Comparison of ENCODE assay signal across 7 cellular contexts in the genomic region with DNA sequence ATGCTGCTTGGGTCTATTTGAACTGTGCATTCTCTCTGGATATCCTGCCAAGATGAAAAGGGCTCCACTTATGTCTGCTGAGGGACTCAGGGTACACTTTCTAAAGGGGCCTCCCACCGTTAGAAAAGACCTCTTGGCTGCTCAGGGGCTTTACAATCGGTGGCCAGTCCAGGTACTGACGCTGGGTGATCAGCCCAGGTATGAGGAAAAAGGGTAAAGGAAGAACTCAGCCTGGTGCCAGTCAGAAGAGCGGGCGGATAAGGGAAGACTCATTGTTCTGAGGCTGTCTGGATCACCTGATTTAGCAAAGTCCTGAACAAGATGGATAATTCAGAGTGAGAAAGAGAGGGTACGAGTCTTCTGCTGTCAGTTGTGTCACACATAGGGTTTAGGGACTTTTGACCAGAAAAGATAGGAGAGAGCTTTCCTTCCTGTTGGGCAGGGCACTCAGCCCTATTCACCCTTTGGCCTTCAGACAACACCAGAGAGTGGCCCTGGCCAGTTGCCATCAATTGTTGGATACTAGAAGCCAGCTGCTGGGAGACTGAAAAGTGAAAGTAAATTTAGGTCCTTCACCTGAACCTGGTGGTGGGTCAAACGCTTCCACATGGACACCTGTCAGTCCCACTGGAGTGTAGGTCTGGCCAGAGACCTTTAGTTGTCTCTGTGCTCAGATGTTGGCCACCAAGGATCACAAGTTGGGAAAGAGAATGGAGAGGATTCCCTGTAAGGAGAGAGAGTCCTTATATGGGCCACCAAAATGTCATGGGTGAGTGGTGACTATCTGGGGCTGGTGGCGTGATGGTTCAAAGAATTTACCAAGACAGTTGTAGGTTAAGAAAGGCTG.
A peak's percentile ranks its signal among the peaks of the same experiment; 100 is the strongest.
DNase-seq lines count a peak whose midpoint lies in the region; ATAC-seq, FAIRE-seq and TF ChIP-seq lines count a peak whose summit lies in the region.
"Not testable (repeated sequence)": the region's sequence is repeated elsewhere in the genome, so short reads cannot be mapped to it uniquely, and the experiment has no call there.

No MANE protein-coding gene starts in this region.

- H3F3A ChIP-seq in GM23338 (replicated peaks; ENCODE audit: low read depth), result not testable (repeated sequence)

- H3K36me3 ChIP-seq in GM23338 (ENCODE audit: insufficient read depth); adrenal gland (replicated peaks in 1 of 2); endothelial cell of umbilical vein (ENCODE audit: control insufficient read depth in 2 of 2, extremely low read depth in 1 of 2, insufficient read depth in 2 of 2, low read length in 2 of 2); lower lobe of right lung; gastrocnemius medialis: not testable (repeated sequence)

- not testable (repeated sequence) for H3K27ac ChIP-seq in GM23338 (ENCODE audit: low read depth); adrenal gland; endothelial cell of umbilical vein (ENCODE audit: insufficient read depth, low read depth, low read length); lower lobe of right lung; gastrocnemius medialis

- H3K4me2 ChIP-seq in GM23338; endothelial cell of umbilical vein (ENCODE audit: insufficient read depth, low read length): not testable (repeated sequence)

- FAIRE-seq in endothelial cell of umbilical vein (lab: Jason Lieb, UNC), result peak; percentile 40

- intact Hi-C loops in adrenal gland (cut with DNase I); endothelial cell of umbilical vein (cut with micrococcal nuclease); left ventricle myocardium superior (cut with micrococcal nuclease); lower lobe of right lung (cut with DNase I); gastrocnemius medialis (cut with DNase I; ENCODE audit: low total_unique reads): not testable (repeated sequence)

- not testable (repeated sequence) for H3K36me3 Mint-ChIP-seq in GM23338 (ENCODE audit: low read depth)

- not testable (repeated sequence) for TF ChIP-seq POLR2A in adrenal gland (IDR thresholded peaks at IDR 0.05); endothelial cell of umbilical vein (IDR thresholded peaks at IDR 0.05; ENCODE audit: low read depth, low read length); gastrocnemius medialis (IDR thresholded peaks at IDR 0.05)

- POLR2A ChIA-PET in endothelial cell of umbilical vein (lab: Charles Lee), result not testable (repeated sequence)

- H3K9ac ChIP-seq in endothelial cell of umbilical vein (replicated peaks; ENCODE audit: extremely low read depth, insufficient read depth, low read length), result not testable (repeated sequence)

- WGBS in adrenal gland, 4 donors, result 65 to 84% (median 82%) methylated on average over 5 to 6 of the region's 8 CpGs

- not testable (repeated sequence) for H3K9me3 ChIP-seq in adrenal gland (replicated peaks in 1 of 3); endothelial cell of umbilical vein (replicated peaks; ENCODE audit: control insufficient read depth, insufficient read depth, low read length); lower lobe of right lung; gastrocnemius medialis

- H3K27me3 ChIP-seq in GM23338 (ENCODE audit: insufficient read depth); adrenal gland; endothelial cell of umbilical vein (ENCODE audit: control insufficient read depth in 2 of 2, insufficient read depth in 2 of 2, low read length in 2 of 2); lower lobe of right lung (ENCODE audit: low read depth); gastrocnemius medialis: not testable (repeated sequence)

- H3K4me1 Mint-ChIP-seq in GM23338, result not testable (repeated sequence)

- not testable (repeated sequence) for H3K9me2 ChIP-seq in GM23338 (ENCODE audit: insufficient read depth)

- H3K9me3 Mint-ChIP-seq in GM23338, result peaks cover 23% of the 10 kb centered on the region; the same call in 2 of the 3 replicates

- dilution Hi-C loops in endothelial cell of umbilical vein (cut with MboI; ENCODE audit: extremely low pct_ligation_motif_present, low sequenced_read_pairs), result not testable (repeated sequence)

- not testable (repeated sequence) for H4K20me1 ChIP-seq in GM23338 (replicated peaks; ENCODE audit: insufficient read depth); endothelial cell of umbilical vein (replicated peaks; ENCODE audit: control insufficient read depth, extremely low read depth, insufficient read depth, low read length)

- not testable (repeated sequence) for H3K4me3 Mint-ChIP-seq in GM23338

- not testable (repeated sequence) for H3K4me3 ChIP-seq in GM23338; adrenal gland; endothelial cell of umbilical vein (replicated peaks in 1 of 3; ENCODE audit: insufficient read depth in 1 of 3, low read depth in 1 of 3, low read length in 3 of 3); lower lobe of right lung; gastrocnemius medialis

- not testable (repeated sequence) for DNase-seq in GM23338 (ENCODE audit: low spot score); endothelial cell of umbilical vein (ENCODE audit: low read depth, low spot score)
- DNase-seq in NCI-H748 (lab: John Stamatoyannopoulos, UW; ENCODE audit: unreplicated experiment), result peak; percentile 23
- DNase-seq in adrenal gland, result peak; percentile 36 to 86 (median 76)
- DNase-seq in left ventricle myocardium superior, result peak; percentile 73
- peak; percentile 81 for DNase-seq in lower lobe of right lung
- peak in 1 of 2 donors; percentile 14 for DNase-seq in gastrocnemius medialis

- not testable (repeated sequence) for BruUV-seq in endothelial cell of umbilical vein (replicated peaks; lab: Mats Ljungman, UMichigan)

- H2AFZ ChIP-seq in GM23338; endothelial cell of umbilical vein (ENCODE audit: low read depth, low read length): not testable (repeated sequence)

- H3K27me3 Mint-ChIP-seq in GM23338 (ENCODE audit: insufficient read depth, low read depth, poor library complexity), result not testable (repeated sequence)

- H3K9me1 ChIP-seq in endothelial cell of umbilical vein (replicated peaks; ENCODE audit: control insufficient read depth, extremely low read depth, insufficient read depth, low read length), result not testable (repeated sequence)

- not testable (repeated sequence) for H3K79me2 ChIP-seq in GM23338 (replicated peaks; ENCODE audit: insufficient read depth); endothelial cell of umbilical vein (ENCODE audit: control insufficient read depth, insufficient read depth, low read length)

- ATAC-seq in GM23338, result peak; percentile 54
- peak; percentile 81 for ATAC-seq in left ventricle myocardium superior
- ATAC-seq in lower lobe of right lung, result peak; percentile 77 to 80
- ATAC-seq in gastrocnemius medialis, result peak; percentile 26 to 64

- in situ Hi-C loops in gastrocnemius medialis (cut with MboI; ENCODE audit: low sequenced_read_pairs in 4 of 4), result not testable (repeated sequence)

- CTCF ChIA-PET in endothelial cell of umbilical vein (lab: Charles Lee), result not testable (repeated sequence)

- not testable (repeated sequence) for H3K27ac Mint-ChIP-seq in GM23338

- H3K4me1 ChIP-seq in GM23338 (ENCODE audit: insufficient read depth); adrenal gland (replicated peaks in 1 of 2); endothelial cell of umbilical vein (ENCODE audit: control insufficient read depth, extremely low read depth, insufficient read depth, low read length); lower lobe of right lung; gastrocnemius medialis: not testable (repeated sequence)

- not testable (repeated sequence) for TF ChIP-seq CTCF in GM23338 (conservative IDR thresholded peaks at IDR 0.05; ENCODE audit: low read depth in 2 of 2); adrenal gland (IDR thresholded peaks at IDR 0.05); endothelial cell of umbilical vein (IDR thresholded peaks at IDR 0.05; ENCODE audit: extremely low read depth in 1 of 2, insufficient read depth in 1 of 2, low read depth in 1 of 2, low read length in 2 of 2); lower lobe of right lung (IDR thresholded peaks at IDR 0.05); gastrocnemius medialis (IDR thresholded peaks at IDR 0.05 in 4 of 5, conservative IDR thresholded peaks at IDR 0.05 in 1 of 5)
